ENCODE assay signal across 1 cellular context in genomic region chr11:65858354-65859133, GRCh38.
A peak's percentile ranks its signal among the peaks of the same experiment; 100 is the strongest.
TF ChIP-seq lines count a peak whose summit lies in the region.

No MANE protein-coding gene starts in this region.

TF ChIP-seq in WTC11, 78 proteins besides CTCF, POLR2A, EP300 and RAD21 (continued from another document):
- TF ChIP-seq NFYB (CRISPR knock-in tag; conservative IDR thresholded peaks at IDR 0.05; ENCODE audit: low read depth) (peak; percentile 73), MXD4 (CRISPR knock-in tag; IDR thresholded peaks at IDR 0.05; ENCODE audit: borderline replicate concordance) (no peak)
